In the genomic region with DNA sequence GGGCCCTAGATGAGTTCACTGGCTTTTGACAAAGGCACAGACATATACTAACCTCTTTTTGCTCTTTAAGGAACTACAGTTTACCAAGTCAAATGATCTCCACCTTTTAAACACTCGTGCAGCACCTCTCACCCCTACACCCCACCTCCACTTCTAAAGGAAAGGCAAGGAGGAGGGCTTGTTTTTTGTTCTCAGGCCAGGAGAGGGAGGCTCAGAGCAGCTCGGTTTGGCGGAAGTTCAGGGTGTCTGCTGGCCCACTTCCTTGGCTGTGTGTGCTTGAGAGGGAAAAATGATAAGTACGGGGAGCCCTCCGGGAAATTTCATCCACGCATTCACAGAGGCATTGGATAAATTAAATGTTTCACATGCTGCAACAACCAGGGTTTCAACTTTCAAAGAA, we compare ENCODE assay signal across 18 cellular contexts.
DNase-seq lines count a peak whose midpoint lies in the region; ATAC-seq, FAIRE-seq and TF ChIP-seq lines count a peak whose summit lies in the region.
"Had no signal": no experiment of that assay in that cellular context is flagged by ENCODE, and none has a peak within 500 bp of the region (broad histone marks: within the 10 kb centered on the region; RNA-seq: fewer than 3 reads in every experiment).

No MANE protein-coding gene starts in this region.

- H3K14ac ChIP-seq in neuronal stem cell (ENCODE audit: low read length), result no peak overlapping the region

- peaks cover 11% of the 10 kb centered on the region for H3K27me3 Mint-ChIP-seq in activated CD4-positive, alpha-beta T cell treated with anti-CD3 and anti-CD28 coated beads, Interleukin-2, amount 10 ng/mL, durations not matched to agents 24 days and 14 days
- H3K27me3 Mint-ChIP-seq: dendritic cell treated with granulocyte-macrophage colony-stimulating factor and Interleukin-4, amounts not matched to agents 40 ng/mL and 50 ng/mL, for 4 days had no signal

- no peaks in the 10 kb centered on the region for H3K36me3 ChIP-seq in pancreas
- no peaks in the 10 kb centered on the region for H3K36me3 ChIP-seq in neuronal stem cell (replicated peaks in 1 of 2; ENCODE audit: control insufficient read depth in 2 of 2, insufficient read depth in 2 of 2, low read length in 2 of 2)
- H3K36me3 ChIP-seq: esophagus squamous epithelium had no signal

- no peak overlapping the region for H3K27ac Mint-ChIP-seq in activated CD4-positive, alpha-beta T cell treated with anti-CD3 and anti-CD28 coated beads, Interleukin-2, amount 10 ng/mL, durations not matched to agents 24 days and 14 days
- H3K27ac Mint-ChIP-seq: dendritic cell treated with granulocyte-macrophage colony-stimulating factor and Interleukin-4, amounts not matched to agents 40 ng/mL and 50 ng/mL, for 4 days had no signal

- H2BK15ac ChIP-seq in neuronal stem cell (ENCODE audit: low read length), result no peak overlapping the region

- no peak overlapping the region for H2BK120ac ChIP-seq in neuronal stem cell (ENCODE audit: low read depth, low read length)

- 16 to 24% methylated on average over 6 of the region's 6 CpGs for WGBS in pancreas, 2 donors
- WGBS in neuronal stem cell (ENCODE audit: extremely low coverage in 2 of 2, insufficient read length in 2 of 2, insufficient replicate concordance in 1 of 2), 2 donors, result no CpG with 5 or more reads among the region's 6 CpGs

- FAIRE-seq in pancreas (lab: Jason Lieb, UNC), result no peak
- FAIRE-seq: A549 had no signal

- no peak overlapping the region for H3K4ac ChIP-seq in neuronal stem cell (ENCODE audit: low read length)

- H3K4me3 ChIP-seq in epithelial cell of esophagus (ENCODE audit: low read length) (no peak overlapping the region), pancreas (no peak overlapping the region), neuronal stem cell (ENCODE audit: low read length in 2 of 2) (no peak overlapping the region)
- H3K4me3 ChIP-seq: A549, esophagus squamous epithelium, mucosa of descending colon, SK-N-MC had no signal

- no peak overlapping the region for H3K27ac ChIP-seq in pancreas
- no peak overlapping the region for H3K27ac ChIP-seq in neuronal stem cell (replicated peaks; ENCODE audit: low read length)
- H3K27ac ChIP-seq: A549, esophagus squamous epithelium, SK-N-MC had no signal

- intact Hi-C loops in activated CD4-positive, alpha-beta T cell treated with anti-CD3 and anti-CD28 coated beads, Interleukin-2, amount 10 ng/mL, durations not matched to agents 24 days and 14 days (cut with micrococcal nuclease), result no loop called here
- intact Hi-C loops in pancreas (cut with DNase I), result no loop called here

- H3K27me3 ChIP-seq in pancreas (no peaks in the 10 kb centered on the region), neuronal stem cell (ENCODE audit: control insufficient read depth in 3 of 3, insufficient read depth in 3 of 3, low read depth in 1 of 3, low read length in 3 of 3) (no peaks in the 10 kb centered on the region)
- H3K27me3 ChIP-seq: esophagus squamous epithelium had no signal

- no peak overlapping the region for H3K4me2 ChIP-seq in neuronal stem cell (ENCODE audit: insufficient read depth, low read length, poor library complexity, severe bottlenecking)
- H3K4me2 ChIP-seq: A549 had no signal

- H3K9me3 ChIP-seq in pancreas (no peaks in the 10 kb centered on the region), neuronal stem cell (replicated peaks in 1 of 2; ENCODE audit: control insufficient read depth in 2 of 2, insufficient read depth in 1 of 2, low read depth in 1 of 2, low read length in 2 of 2) (no peaks in the 10 kb centered on the region)
- H3K9me3 ChIP-seq: A549, esophagus squamous epithelium, mucosa of descending colon had no signal

- H4K91ac ChIP-seq in neuronal stem cell (ENCODE audit: low read depth, low read length, poor library complexity), result no peak overlapping the region

- no peak overlapping the region for H3K18ac ChIP-seq in neuronal stem cell (ENCODE audit: low read length)

- peak; percentile 57 for DNase-seq in activated CD4-positive, alpha-beta T cell treated with anti-CD3 and anti-CD28 coated beads, Interleukin-2, amount 10 ng/mL, durations not matched to agents 24 days and 14 days
- DNase-seq in activated CD4-positive, alpha-beta T cell treated with anti-CD3 and anti-CD28 coated beads, Interleukin-2, amount 50 U/mL, for 1 hour, result no peak
- DNase-seq in NCI-H446 treated with DMSO at 0.1 percent for 48 hours (lab: John Stamatoyannopoulos, UW) (peak; percentile 34), epithelial cell of esophagus (ENCODE audit: low read depth) (no peak), pancreas (peak in 4 of 6 donors; percentile 4 to 28 (median 20)), neuronal stem cell (ENCODE audit: low spot score) (no peak)
- DNase-seq: esophagus squamous epithelium; IMR-90; islet precursor cell; mucosa of descending colon; NCI-H1930; NCI-H524 treated with DMSO at 0.1 percent for 48 hours; stimulated activated CD4-positive, alpha-beta T cell treated with anti-CD3 and anti-CD28 coated beads, Interleukin-2, amount 100 ng/mL, for 48 hours had no signal

- H3K4me1 Mint-ChIP-seq in activated CD4-positive, alpha-beta T cell treated with anti-CD3 and anti-CD28 coated beads, Interleukin-2, amount 10 ng/mL, durations not matched to agents 24 days and 14 days, result peaks cover 24% of the 10 kb centered on the region

- H2BK12ac ChIP-seq in neuronal stem cell (ENCODE audit: low read length), result no peak overlapping the region

- no peaks in the 10 kb centered on the region for H3K36me3 Mint-ChIP-seq in activated CD4-positive, alpha-beta T cell treated with anti-CD3 and anti-CD28 coated beads, Interleukin-2, amount 10 ng/mL, durations not matched to agents 24 days and 14 days (ENCODE audit: low read depth)

- H3K4me3 Mint-ChIP-seq in activated CD4-positive, alpha-beta T cell treated with anti-CD3 and anti-CD28 coated beads, Interleukin-2, amount 10 ng/mL, durations not matched to agents 24 days and 14 days, result no peak overlapping the region
- H3K4me3 Mint-ChIP-seq: dendritic cell treated with granulocyte-macrophage colony-stimulating factor and Interleukin-4, amounts not matched to agents 40 ng/mL and 50 ng/mL, for 4 days had no signal

- H2AFZ ChIP-seq in neuronal stem cell (ENCODE audit: low read length), result no peak overlapping the region

- H3K4me1 ChIP-seq in pancreas (no peaks in the 10 kb centered on the region), neuronal stem cell (ENCODE audit: control insufficient read depth in 2 of 2, insufficient read depth in 1 of 2, low read depth in 1 of 2, low read length in 2 of 2) (no peaks in the 10 kb centered on the region)
- H3K4me1 ChIP-seq: A549 had no signal

- no peaks in the 10 kb centered on the region for H3K9me3 Mint-ChIP-seq in activated CD4-positive, alpha-beta T cell treated with anti-CD3 and anti-CD28 coated beads, Interleukin-2, amount 10 ng/mL, durations not matched to agents 24 days and 14 days
- H3K9me3 Mint-ChIP-seq: dendritic cell treated with granulocyte-macrophage colony-stimulating factor and Interleukin-4, amounts not matched to agents 40 ng/mL and 50 ng/mL, for 4 days had no signal

- H3K23ac ChIP-seq in neuronal stem cell (ENCODE audit: low read depth, low read length, poor library complexity), result no peak overlapping the region

- TF ChIP-seq CTCF in epithelial cell of esophagus (IDR thresholded peaks at IDR 0.05; ENCODE audit: insufficient read depth, low read depth, low read length, missing control alignments), result peak; percentile 4
- no peak for TF ChIP-seq CTCF in pancreas (IDR thresholded peaks at IDR 0.05)

- H2AK5ac ChIP-seq in neuronal stem cell (ENCODE audit: low read depth, low read length), result no peak overlapping the region

- H4K8ac ChIP-seq in neuronal stem cell (ENCODE audit: low read depth, low read length), result no peak overlapping the region

- no peak overlapping the region for H2BK5ac ChIP-seq in neuronal stem cell (ENCODE audit: low read length)

- ATAC-seq in pancreas (peak in 3 of 4 donors; percentile 64 to 75 (median 71)), HG02885 (IDR thresholded peaks at IDR 0.05; ENCODE audit: poor library complexity, unreplicated experiment) (no peak), GM21825 (IDR thresholded peaks at IDR 0.05; ENCODE audit: unreplicated experiment) (no peak)
- ATAC-seq: mucosa of descending colon had no signal

- H3K79me1 ChIP-seq in neuronal stem cell (ENCODE audit: low read depth, low read length), result no peaks in the 10 kb centered on the region

- no peak overlapping the region for H3K9ac ChIP-seq in neuronal stem cell (ENCODE audit: low read depth, low read length, poor library complexity)

Comparison
In these comparisons a context has a peak if more than half of its experiments do, and no peak if none do; other contexts are left out.
1. DNase-seq: peak in activated CD4-positive, alpha-beta T cell treated with anti-CD3 and anti-CD28 coated beads, Interleukin-2, amount 10 ng/mL, durations not matched to agents 24 days and 14 days (single experiment), NCI-H446 treated with DMSO at 0.1 percent for 48 hours (single experiment) and pancreas (4 of 6); none in activated CD4-positive, alpha-beta T cell treated with anti-CD3 and anti-CD28 coated beads, Interleukin-2, amount 50 U/mL, for 1 hour (single experiment), epithelial cell of esophagus (single experiment) and neuronal stem cell (single experiment).
2. ATAC-seq: peak in pancreas (3 of 4); none in HG02885 (single experiment) and GM21825 (single experiment).